ENCODE assay signal across 1 cellular context in the genomic region with DNA sequence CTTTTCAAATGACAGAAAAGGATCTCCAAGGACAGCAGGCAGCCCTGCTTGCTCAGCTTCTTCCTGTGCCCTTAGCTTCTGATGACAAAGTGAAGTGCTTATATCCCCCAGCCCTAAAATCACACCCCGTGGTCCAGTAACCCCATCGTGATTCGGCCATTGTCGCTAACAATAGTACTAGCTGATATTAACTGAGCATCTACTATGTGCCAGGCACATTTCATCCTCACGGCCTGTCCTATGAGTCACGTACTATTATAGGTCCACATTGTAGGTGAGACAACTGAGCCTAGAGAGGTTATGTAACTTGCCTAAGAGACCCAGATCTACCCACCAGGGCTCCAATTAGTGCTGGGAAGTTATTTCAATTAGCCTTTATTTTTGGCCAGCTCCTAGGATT.
TF ChIP-seq lines count a peak whose summit lies in the region.

No MANE protein-coding gene starts in this region.

TF ChIP-seq in HepG2, 621 proteins besides CTCF, POLR2A, EP300 and RAD21:
- TF ChIP-seq ZNF430 (CRISPR knock-in tag; IDR thresholded peaks at IDR 0.05) (no peak), FOXO1 (CRISPR knock-in tag; IDR thresholded peaks at IDR 0.05) (no peak), ZNF160 (CRISPR knock-in tag; IDR thresholded peaks at IDR 0.05) (no peak), ZSCAN9 (CRISPR knock-in tag; IDR thresholded peaks at IDR 0.05; ENCODE audit: borderline replicate concordance) (no peak), ZNF383 (CRISPR knock-in tag; IDR thresholded peaks at IDR 0.05; ENCODE audit: borderline replicate concordance) (no peak), HDAC1 (CRISPR knock-in tag; IDR thresholded peaks at IDR 0.05) (no peak), POLR2G (IDR thresholded peaks at IDR 0.05; ENCODE audit: low read depth, low read length) (no peak), U2AF2 (IDR thresholded peaks at IDR 0.05; ENCODE audit: low read depth, low read length) (no peak)
- TF ChIP-seq, protein P1, sequence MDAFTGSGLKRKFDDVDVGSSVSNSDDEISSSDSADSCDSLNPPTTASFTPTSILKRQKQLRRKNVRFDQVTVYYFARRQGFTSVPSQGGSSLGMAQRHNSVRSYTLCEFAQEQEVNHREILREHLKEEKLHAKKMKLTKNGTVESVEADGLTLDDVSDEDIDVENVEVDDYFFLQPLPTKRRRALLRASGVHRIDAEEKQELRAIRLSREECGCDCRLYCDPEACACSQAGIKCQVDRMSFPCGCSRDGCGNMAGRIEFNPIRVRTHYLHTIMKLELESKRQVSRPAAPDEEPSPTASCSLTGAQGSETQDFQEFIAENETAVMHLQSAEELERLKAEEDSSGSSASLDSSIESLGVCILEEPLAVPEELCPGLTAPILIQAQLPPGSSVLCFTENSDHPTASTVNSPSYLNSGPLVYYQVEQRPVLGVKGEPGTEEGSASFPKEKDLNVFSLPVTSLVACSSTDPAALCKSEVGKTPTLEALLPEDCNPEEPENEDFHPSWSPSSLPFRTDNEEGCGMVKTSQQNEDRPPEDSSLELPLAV (CRISPR knock-in tag; conservative IDR thresholded peaks at IDR 0.05; ENCODE audit: low read depth) = no peak
- TF ChIP-seq, protein P2, sequence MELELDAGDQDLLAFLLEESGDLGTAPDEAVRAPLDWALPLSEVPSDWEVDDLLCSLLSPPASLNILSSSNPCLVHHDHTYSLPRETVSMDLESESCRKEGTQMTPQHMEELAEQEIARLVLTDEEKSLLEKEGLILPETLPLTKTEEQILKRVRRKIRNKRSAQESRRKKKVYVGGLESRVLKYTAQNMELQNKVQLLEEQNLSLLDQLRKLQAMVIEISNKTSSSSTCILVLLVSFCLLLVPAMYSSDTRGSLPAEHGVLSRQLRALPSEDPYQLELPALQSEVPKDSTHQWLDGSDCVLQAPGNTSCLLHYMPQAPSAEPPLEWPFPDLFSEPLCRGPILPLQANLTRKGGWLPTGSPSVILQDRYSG (CRISPR knock-in tag; IDR thresholded peaks at IDR 0.05) = no peak
- TF ChIP-seq, protein P3, sequence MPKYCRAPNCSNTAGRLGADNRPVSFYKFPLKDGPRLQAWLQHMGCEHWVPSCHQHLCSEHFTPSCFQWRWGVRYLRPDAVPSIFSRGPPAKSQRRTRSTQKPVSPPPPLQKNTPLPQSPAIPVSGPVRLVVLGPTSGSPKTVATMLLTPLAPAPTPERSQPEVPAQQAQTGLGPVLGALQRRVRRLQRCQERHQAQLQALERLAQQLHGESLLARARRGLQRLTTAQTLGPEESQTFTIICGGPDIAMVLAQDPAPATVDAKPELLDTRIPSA (CRISPR knock-in tag; IDR thresholded peaks at IDR 0.05; ENCODE audit: borderline replicate concordance) = no peak
- TF ChIP-seq, protein P4, sequence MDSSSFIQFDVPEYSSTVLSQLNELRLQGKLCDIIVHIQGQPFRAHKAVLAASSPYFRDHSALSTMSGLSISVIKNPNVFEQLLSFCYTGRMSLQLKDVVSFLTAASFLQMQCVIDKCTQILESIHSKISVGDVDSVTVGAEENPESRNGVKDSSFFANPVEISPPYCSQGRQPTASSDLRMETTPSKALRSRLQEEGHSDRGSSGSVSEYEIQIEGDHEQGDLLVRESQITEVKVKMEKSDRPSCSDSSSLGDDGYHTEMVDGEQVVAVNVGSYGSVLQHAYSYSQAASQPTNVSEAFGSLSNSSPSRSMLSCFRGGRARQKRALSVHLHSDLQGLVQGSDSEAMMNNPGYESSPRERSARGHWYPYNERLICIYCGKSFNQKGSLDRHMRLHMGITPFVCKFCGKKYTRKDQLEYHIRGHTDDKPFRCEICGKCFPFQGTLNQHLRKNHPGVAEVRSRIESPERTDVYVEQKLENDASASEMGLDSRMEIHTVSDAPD (CRISPR knock-in tag; IDR thresholded peaks at IDR 0.05) = no peak
- TF ChIP-seq, protein P5, sequence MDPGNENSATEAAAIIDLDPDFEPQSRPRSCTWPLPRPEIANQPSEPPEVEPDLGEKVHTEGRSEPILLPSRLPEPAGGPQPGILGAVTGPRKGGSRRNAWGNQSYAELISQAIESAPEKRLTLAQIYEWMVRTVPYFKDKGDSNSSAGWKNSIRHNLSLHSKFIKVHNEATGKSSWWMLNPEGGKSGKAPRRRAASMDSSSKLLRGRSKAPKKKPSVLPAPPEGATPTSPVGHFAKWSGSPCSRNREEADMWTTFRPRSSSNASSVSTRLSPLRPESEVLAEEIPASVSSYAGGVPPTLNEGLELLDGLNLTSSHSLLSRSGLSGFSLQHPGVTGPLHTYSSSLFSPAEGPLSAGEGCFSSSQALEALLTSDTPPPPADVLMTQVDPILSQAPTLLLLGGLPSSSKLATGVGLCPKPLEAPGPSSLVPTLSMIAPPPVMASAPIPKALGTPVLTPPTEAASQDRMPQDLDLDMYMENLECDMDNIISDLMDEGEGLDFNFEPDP (CRISPR knock-in tag; conservative IDR thresholded peaks at IDR 0.05) = no peak
- TF ChIP-seq, protein P6, sequence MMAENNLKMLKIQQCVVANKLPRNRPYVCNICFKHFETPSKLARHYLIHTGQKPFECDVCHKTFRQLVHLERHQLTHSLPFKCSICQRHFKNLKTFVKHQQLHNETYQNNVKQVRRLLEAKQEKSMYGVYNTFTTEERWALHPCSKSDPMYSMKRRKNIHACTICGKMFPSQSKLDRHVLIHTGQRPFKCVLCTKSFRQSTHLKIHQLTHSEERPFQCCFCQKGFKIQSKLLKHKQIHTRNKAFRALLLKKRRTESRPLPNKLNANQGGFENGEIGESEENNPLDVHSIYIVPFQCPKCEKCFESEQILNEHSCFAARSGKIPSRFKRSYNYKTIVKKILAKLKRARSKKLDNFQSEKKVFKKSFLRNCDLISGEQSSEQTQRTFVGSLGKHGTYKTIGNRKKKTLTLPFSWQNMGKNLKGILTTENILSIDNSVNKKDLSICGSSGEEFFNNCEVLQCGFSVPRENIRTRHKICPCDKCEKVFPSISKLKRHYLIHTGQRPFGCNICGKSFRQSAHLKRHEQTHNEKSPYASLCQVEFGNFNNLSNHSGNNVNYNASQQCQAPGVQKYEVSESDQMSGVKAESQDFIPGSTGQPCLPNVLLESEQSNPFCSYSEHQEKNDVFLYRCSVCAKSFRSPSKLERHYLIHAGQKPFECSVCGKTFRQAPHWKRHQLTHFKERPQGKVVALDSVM (CRISPR knock-in tag; IDR thresholded peaks at IDR 0.05) = no peak
